25 cellular contexts compared by ENCODE assay signal in the genomic region with DNA sequence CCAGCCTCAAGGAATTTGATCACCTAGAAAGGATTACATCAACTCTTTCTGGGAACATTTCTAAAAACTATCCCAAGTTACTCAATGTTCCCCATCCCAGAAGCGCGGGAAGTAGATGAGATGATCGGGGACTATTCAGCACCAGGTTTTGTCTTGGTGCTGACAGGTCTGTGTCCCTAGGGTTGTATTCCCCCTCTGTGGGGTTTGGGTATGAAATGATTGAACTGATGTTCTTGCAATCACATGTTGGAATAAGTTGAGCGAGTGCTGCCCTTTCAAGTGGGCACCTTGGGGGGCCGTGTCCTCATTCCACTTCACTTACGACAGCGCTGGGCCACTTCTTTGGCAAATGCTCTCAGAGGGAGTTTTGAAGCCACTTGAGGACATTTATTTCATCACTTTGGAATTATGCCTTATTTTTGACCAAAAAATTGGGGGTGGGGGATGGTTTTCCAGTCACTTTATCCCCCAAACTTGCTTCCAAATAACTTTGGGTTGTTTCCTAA.
"Had no signal": no experiment of that assay in that cellular context is flagged by ENCODE, and none has a peak within 500 bp of the region (broad histone marks: within the 10 kb centered on the region; RNA-seq: fewer than 3 reads in every experiment).

No MANE protein-coding gene starts in this region.

- H3K9me3 ChIP-seq: ascending aorta had no signal

- H3K27me3 ChIP-seq: ascending aorta, cardiac muscle cell had no signal

- DNase-seq: activated B cell treated with CpG ODN at 0.5 μM for 24 hours; activated CD4-positive, alpha-beta memory T cell treated with anti-CD3 and anti-CD28 coated beads for 36 hours; activated CD4-positive, alpha-beta T cell treated with anti-CD3 and anti-CD28 coated beads for 4 hours; activated CD4-positive, alpha-beta T cell treated with anti-CD3 and anti-CD28 coated beads, Interleukin-2, amount 10 ng/mL, durations not matched to agents 24 days and 14 days; activated CD4-positive, alpha-beta T cell treated with anti-CD3 and anti-CD28 coated beads, Interleukin-2, amount 50 U/mL, for 1 hour; activated CD4-positive, alpha-beta T cell treated with anti-CD3 and anti-CD28 coated beads, Interleukin-2, amount 50 U/mL, for 4 hours; activated CD4-positive, CD25-positive, alpha-beta regulatory T cell treated with anti-CD3 and anti-CD28 coated beads, Interleukin-2, amount 50 U/mL, for 72 hours; activated CD8-positive, alpha-beta memory T cell treated with anti-CD3 and anti-CD28 coated beads, Interleukin-2, amount 50 U/mL, for 4 hours; activated CD8-positive, alpha-beta T cell treated with anti-CD3 and anti-CD28 coated beads for 36 hours; activated effector memory CD4-positive, alpha-beta T cell treated with Interleukin-2 at 50 U/mL for 16 hours; activated gamma-delta T cell; activated naive CD4-positive, alpha-beta T cell treated with anti-CD3 and anti-CD28 coated beads, Interleukin-2, amount 10 ng/mL, durations not matched to agents 7 days and 5 days; activated naive CD4-positive, alpha-beta T cell treated with Interleukin-2 at 50 U/mL for 16 hours; activated naive CD8-positive, alpha-beta T cell treated with anti-CD3 and anti-CD28 coated beads, Interleukin-2, amount 10 ng/mL, durations not matched to agents 7 days and 5 days; activated naive CD8-positive, alpha-beta T cell treated with anti-CD3 and anti-CD28 coated beads, Interleukin-2, amount 50 U/mL, for 24 hours; activated T-cell treated with anti-CD3 and anti-CD28 coated beads for 4 hours; activated T-cell treated with anti-CD3 and anti-CD28 coated beads, Interleukin-2, amount 50 U/mL, for 1 hour; activated T-cell treated with anti-CD3 and anti-CD28 coated beads, Interleukin-2, amount 50 U/mL, for 4 hours; central memory CD4-positive, alpha-beta T cell; T-helper 1 cell; T-helper 2 cell; T-helper 9 cell had no signal

- H3K4me3 ChIP-seq: ascending aorta, cardiac muscle cell had no signal

- ATAC-seq: activated CD8-positive, alpha-beta T cell treated with anti-CD3 and anti-CD28 coated beads for 36 hours; activated naive CD8-positive, alpha-beta T cell treated with anti-CD3 and anti-CD28 coated beads, Interleukin-2, amount 50 U/mL, for 24 hours; activated T-cell treated with anti-CD3 and anti-CD28 coated beads, Interleukin-2, amount 50 U/mL, for 4 hours had no signal

- H3K4me1 ChIP-seq: ascending aorta had no signal

- H3K36me3 ChIP-seq: ascending aorta, cardiac muscle cell had no signal

- H3K27ac ChIP-seq: ascending aorta, cardiac muscle cell, VCaP had no signal
